Comparison of ENCODE assay signal across 1 cellular context in genomic region chr1:159916240-159917051, GRCh38.
A peak's percentile ranks its signal among the peaks of the same experiment; 100 is the strongest.
TF ChIP-seq lines count a peak whose summit lies in the region.

No MANE protein-coding gene starts in this region.

TF ChIP-seq in HEK293, 187 proteins besides CTCF, POLR2A, EP300 and RAD21 (continued from another document and continues in another):
- peak; percentile 84 for TF ChIP-seq PRDM10 (tag by site-specific recombination; IDR thresholded peaks at IDR 0.05)
- TF ChIP-seq ZNF792 (tag by site-specific recombination; IDR thresholded peaks at IDR 0.05) = no peak
- no peak for TF ChIP-seq ZNF350 (tag by site-specific recombination; IDR thresholded peaks at IDR 0.05)
- peak; percentile 87 for TF ChIP-seq ZFP69B (tag by site-specific recombination; IDR thresholded peaks at IDR 0.05)
- TF ChIP-seq PRDM1 (tag by site-specific recombination; IDR thresholded peaks at IDR 0.05) = peak; percentile 71
- TF ChIP-seq ZNF354C (tag by site-specific recombination; IDR thresholded peaks at IDR 0.05; ENCODE audit: borderline replicate concordance, low read depth) = no peak
- TF ChIP-seq ZNF239 (tag by site-specific recombination; IDR thresholded peaks at IDR 0.05) = 0 out of 2 replicates have a peak, but pooled peaks have one; percentile 49
- TF ChIP-seq ZNF558 (tag by site-specific recombination; IDR thresholded peaks at IDR 0.05) = peak; percentile 89
- TF ChIP-seq ZNF521 (tag by site-specific recombination; IDR thresholded peaks at IDR 0.05) = no peak
- peak; percentile 59; the same call in 1 of the 2 replicates for TF ChIP-seq TRIM28 (IDR thresholded peaks at IDR 0.05; ENCODE audit: borderline replicate concordance, low read length)
- TF ChIP-seq ZBTB10 (tag by site-specific recombination; IDR thresholded peaks at IDR 0.05) = 0 out of 2 replicates have a peak, but pooled peaks have one; percentile 9
- 0 out of 2 replicates have a peak, but pooled peaks have one; percentile 13 for TF ChIP-seq SP3 (tag by site-specific recombination; IDR thresholded peaks at IDR 0.05)
- TF ChIP-seq ZNF626 (tag by site-specific recombination; IDR thresholded peaks at IDR 0.05) = no peak
- TF ChIP-seq ZNF157 (tag by site-specific recombination; IDR thresholded peaks at IDR 0.05) = no peak
- TF ChIP-seq ZEB2 (tag by site-specific recombination; IDR thresholded peaks at IDR 0.05) = peak; percentile 99
- TF ChIP-seq SP2 (tag by site-specific recombination; IDR thresholded peaks at IDR 0.05) = peak; percentile 35
- no peak for TF ChIP-seq ZBTB49 (tag by site-specific recombination; IDR thresholded peaks at IDR 0.05; ENCODE audit: low read depth)
- TF ChIP-seq ZNF184 (tag by site-specific recombination; IDR thresholded peaks at IDR 0.05) = peak; percentile 90
- peak; percentile 82 for TF ChIP-seq KLF16 (tag by site-specific recombination; IDR thresholded peaks at IDR 0.05)
- no peak for TF ChIP-seq ZNF292 (tag by site-specific recombination; IDR thresholded peaks at IDR 0.05; ENCODE audit: borderline replicate concordance, low read depth)
- TF ChIP-seq ZNF639 (tag by site-specific recombination; IDR thresholded peaks at IDR 0.05) = peak; percentile 98
- TF ChIP-seq KLF10 (tag by site-specific recombination; IDR thresholded peaks at IDR 0.05) = peak; percentile 98
- TF ChIP-seq ZNF621 (tag by site-specific recombination; IDR thresholded peaks at IDR 0.05) = no peak
- peak; percentile 73 for TF ChIP-seq PATZ1 (tag by site-specific recombination; IDR thresholded peaks at IDR 0.05)
- no peak for TF ChIP-seq ZNF610 (tag by site-specific recombination; IDR thresholded peaks at IDR 0.05; ENCODE audit: borderline replicate concordance)
- TF ChIP-seq ZNF341 (tag by site-specific recombination; IDR thresholded peaks at IDR 0.05; ENCODE audit: low read depth) = peak; percentile 51
- peak; percentile 91 for TF ChIP-seq SCRT2 (tag by site-specific recombination; IDR thresholded peaks at IDR 0.05)
- no peak for TF ChIP-seq ZNF544 (tag by site-specific recombination; IDR thresholded peaks at IDR 0.05)
- no peak for TF ChIP-seq ZNF211 (tag by site-specific recombination; IDR thresholded peaks at IDR 0.05; ENCODE audit: low read depth)
- TF ChIP-seq KLF7 (tag by site-specific recombination; IDR thresholded peaks at IDR 0.05; ENCODE audit: borderline replicate concordance) = peak; percentile 93
- peak; percentile 100 for TF ChIP-seq INSM2 (tag by site-specific recombination; IDR thresholded peaks at IDR 0.05)
- TF ChIP-seq ZBTB1 (tag by site-specific recombination; IDR thresholded peaks at IDR 0.05) = peak; percentile 84
- peak; percentile 74 for TF ChIP-seq ZBTB20 (tag by site-specific recombination; IDR thresholded peaks at IDR 0.05)
- peak; percentile 99 for TF ChIP-seq IKZF3 (tag by site-specific recombination; IDR thresholded peaks at IDR 0.05)
- no peak for TF ChIP-seq ZNF514 (tag by site-specific recombination; IDR thresholded peaks at IDR 0.05)
- TF ChIP-seq ZBTB7A (tag by site-specific recombination; IDR thresholded peaks at IDR 0.05; ENCODE audit: low read depth) = 0 out of 2 replicates have a peak, but pooled peaks have one; percentile 61
- no peak for TF ChIP-seq YY2 (tag by site-specific recombination; IDR thresholded peaks at IDR 0.05)
- peak; percentile 82; the same call in 1 of the 2 replicates for TF ChIP-seq ZNF600 (tag by site-specific recombination; IDR thresholded peaks at IDR 0.05)
- no peak for TF ChIP-seq ZNF645 (tag by site-specific recombination; IDR thresholded peaks at IDR 0.05)
- TF ChIP-seq ZNF174 (tag by site-specific recombination; IDR thresholded peaks at IDR 0.05) = no peak
- TF ChIP-seq ZNF660 (tag by site-specific recombination; IDR thresholded peaks at IDR 0.05) = peak; percentile 93
- TF ChIP-seq ZNF777 (tag by site-specific recombination; IDR thresholded peaks at IDR 0.05; ENCODE audit: borderline replicate concordance) = no peak
- TF ChIP-seq RBAK (tag by site-specific recombination; IDR thresholded peaks at IDR 0.05) = no peak
- TF ChIP-seq KLF8 (tag by site-specific recombination; IDR thresholded peaks at IDR 0.05) = peak; percentile 99
- no peak for TF ChIP-seq ZNF776 (tag by site-specific recombination; IDR thresholded peaks at IDR 0.05; ENCODE audit: borderline replicate concordance)
- TF ChIP-seq ZNF423 (tag by site-specific recombination; IDR thresholded peaks at IDR 0.05) = peak; percentile 88
- TF ChIP-seq REST (tag by site-specific recombination; IDR thresholded peaks at IDR 0.05) = peak; percentile 31; the same call in 1 of the 2 replicates
